ENCODE assay signal across 1 cellular context in genomic region chr6:157905590-157906337, GRCh38.
TF ChIP-seq lines count a peak whose summit lies in the region.

No MANE protein-coding gene starts in this region.

TF ChIP-seq in GM23338, 12 proteins besides CTCF, POLR2A, EP300 and RAD21 (continued from another document):
- TF ChIP-seq, protein P1, sequence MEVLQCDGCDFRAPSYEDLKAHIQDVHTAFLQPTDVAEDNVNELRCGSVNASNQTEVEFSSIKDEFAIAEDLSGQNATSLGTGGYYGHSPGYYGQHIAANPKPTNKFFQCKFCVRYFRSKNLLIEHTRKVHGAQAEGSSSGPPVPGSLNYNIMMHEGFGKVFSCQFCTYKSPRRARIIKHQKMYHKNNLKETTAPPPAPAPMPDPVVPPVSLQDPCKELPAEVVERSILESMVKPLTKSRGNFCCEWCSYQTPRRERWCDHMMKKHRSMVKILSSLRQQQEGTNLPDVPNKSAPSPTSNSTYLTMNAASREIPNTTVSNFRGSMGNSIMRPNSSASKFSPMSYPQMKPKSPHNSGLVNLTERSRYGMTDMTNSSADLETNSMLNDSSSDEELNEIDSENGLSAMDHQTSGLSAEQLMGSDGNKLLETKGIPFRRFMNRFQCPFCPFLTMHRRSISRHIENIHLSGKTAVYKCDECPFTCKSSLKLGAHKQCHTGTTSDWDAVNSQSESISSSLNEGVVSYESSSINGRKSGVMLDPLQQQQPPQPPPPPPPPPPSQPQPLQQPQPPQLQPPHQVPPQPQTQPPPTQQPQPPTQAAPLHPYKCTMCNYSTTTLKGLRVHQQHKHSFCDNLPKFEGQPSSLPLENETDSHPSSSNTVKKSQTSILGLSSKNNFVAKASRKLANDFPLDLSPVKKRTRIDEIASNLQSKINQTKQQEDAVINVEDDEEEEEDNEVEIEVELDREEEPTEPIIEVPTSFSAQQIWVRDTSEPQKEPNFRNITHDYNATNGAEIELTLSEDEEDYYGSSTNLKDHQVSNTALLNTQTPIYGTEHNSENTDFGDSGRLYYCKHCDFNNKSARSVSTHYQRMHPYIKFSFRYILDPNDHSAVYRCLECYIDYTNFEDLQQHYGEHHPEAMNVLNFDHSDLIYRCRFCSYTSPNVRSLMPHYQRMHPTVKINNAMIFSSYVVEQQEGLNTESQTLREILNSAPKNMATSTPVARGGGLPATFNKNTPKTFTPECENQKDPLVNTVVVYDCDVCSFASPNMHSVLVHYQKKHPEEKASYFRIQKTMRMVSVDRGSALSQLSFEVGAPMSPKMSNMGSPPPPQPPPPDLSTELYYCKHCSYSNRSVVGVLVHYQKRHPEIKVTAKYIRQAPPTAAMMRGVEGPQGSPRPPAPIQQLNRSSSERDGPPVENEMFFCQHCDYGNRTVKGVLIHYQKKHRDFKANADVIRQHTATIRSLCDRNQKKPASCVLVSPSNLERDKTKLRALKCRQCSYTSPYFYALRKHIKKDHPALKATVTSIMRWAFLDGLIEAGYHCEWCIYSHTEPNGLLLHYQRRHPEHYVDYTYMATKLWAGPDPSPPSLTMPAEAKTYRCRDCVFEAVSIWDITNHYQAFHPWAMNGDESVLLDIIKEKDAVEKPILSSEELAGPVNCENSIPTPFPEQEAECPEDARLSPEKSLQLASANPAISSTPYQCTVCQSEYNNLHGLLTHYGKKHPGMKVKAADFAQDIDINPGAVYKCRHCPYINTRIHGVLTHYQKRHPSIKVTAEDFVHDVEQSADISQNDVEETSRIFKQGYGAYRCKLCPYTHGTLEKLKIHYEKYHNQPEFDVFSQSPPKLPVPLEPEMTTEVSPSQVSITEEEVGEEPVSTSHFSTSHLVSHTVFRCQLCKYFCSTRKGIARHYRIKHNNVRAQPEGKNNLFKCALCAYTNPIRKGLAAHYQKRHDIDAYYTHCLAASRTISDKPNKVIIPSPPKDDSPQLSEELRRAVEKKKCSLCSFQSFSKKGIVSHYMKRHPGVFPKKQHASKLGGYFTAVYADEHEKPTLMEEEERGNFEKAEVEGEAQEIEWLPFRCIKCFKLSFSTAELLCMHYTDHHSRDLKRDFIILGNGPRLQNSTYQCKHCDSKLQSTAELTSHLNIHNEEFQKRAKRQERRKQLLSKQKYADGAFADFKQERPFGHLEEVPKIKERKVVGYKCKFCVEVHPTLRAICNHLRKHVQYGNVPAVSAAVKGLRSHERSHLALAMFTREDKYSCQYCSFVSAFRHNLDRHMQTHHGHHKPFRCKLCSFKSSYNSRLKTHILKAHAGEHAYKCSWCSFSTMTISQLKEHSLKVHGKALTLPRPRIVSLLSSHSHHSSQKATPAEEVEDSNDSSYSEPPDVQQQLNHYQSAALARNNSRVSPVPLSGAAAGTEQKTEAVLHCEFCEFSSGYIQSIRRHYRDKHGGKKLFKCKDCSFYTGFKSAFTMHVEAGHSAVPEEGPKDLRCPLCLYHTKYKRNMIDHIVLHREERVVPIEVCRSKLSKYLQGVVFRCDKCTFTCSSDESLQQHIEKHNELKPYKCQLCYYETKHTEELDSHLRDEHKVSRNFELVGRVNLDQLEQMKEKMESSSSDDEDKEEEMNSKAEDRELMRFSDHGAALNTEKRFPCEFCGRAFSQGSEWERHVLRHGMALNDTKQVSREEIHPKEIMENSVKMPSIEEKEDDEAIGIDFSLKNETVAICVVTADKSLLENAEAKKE (CRISPR knock-in tag; IDR thresholded peaks at IDR 0.05): no peak
- TF ChIP-seq EZH2 (IDR thresholded peaks at IDR 0.05; ENCODE audit: low read depth, unreplicated experiment) (no peak), ZNF114 (CRISPR knock-in tag; IDR thresholded peaks at IDR 0.05) (no peak), ZNF331 (CRISPR knock-in tag; IDR thresholded peaks at IDR 0.05; ENCODE audit: low read depth) (no peak), STAT1 (IDR thresholded peaks at IDR 0.05; ENCODE audit: unreplicated experiment) (no peak), EZH2phosphoT487 (IDR thresholded peaks at IDR 0.05; ENCODE audit: unreplicated experiment) (no peak)
